Comparison of ENCODE assay signal across 24 cellular contexts in the genomic region with DNA sequence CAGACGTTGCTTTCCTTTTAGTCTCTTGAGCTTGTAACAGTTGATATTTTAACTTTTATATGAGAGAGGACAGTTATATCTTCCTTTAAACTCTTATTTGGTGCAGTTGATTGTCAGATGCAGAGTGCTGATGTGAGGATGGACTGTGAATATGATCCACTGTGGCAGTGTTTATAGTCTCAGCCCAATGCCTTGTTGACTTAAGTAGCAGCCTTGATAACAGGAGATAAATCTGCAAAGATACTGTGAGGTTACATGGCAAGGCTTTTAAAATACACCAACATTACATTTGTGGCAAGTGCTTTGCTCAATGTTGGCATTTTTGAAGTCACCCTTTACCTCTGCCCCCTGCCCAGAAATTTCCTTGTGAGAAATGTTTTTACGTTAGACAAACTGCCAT.
"Had no signal": no experiment of that assay in that cellular context is flagged by ENCODE, and none has a peak within 500 bp of the region (broad histone marks: within the 10 kb centered on the region; RNA-seq: fewer than 3 reads in every experiment).

No MANE protein-coding gene starts in this region.

- H3K27me3 ChIP-seq: adrenal gland, body of pancreas, gastroesophageal sphincter, neutrophil, ovary, sigmoid colon, suprapubic skin, tibial artery had no signal

- ATAC-seq: body of pancreas, gastroesophageal sphincter, left cardiac atrium had no signal

- H3K4me3 ChIP-seq: adrenal gland, body of pancreas, coronary artery, gastroesophageal sphincter, ovary, sigmoid colon, suprapubic skin, tibial artery had no signal

- H3K9me3 Mint-ChIP-seq: activated B cell treated with CpG ODN at 0.5 μM for 24 hours; activated naive CD4-positive, alpha-beta T cell treated with anti-CD3 and anti-CD28 coated beads for 36 hours; activated naive CD8-positive, alpha-beta T cell treated with anti-CD3 and anti-CD28 coated beads for 36 hours; effector memory CD8-positive, alpha-beta T cell; nephron had no signal

- H3K4me3 Mint-ChIP-seq: activated B cell treated with CpG ODN at 0.5 μM for 24 hours; activated CD8-positive, alpha-beta T cell treated with anti-CD3 and anti-CD28 coated beads, Interleukin-2, amount 10 ng/mL, durations not matched to agents 7 days and 5 days; activated naive CD4-positive, alpha-beta T cell treated with anti-CD3 and anti-CD28 coated beads for 36 hours; activated naive CD8-positive, alpha-beta T cell treated with anti-CD3 and anti-CD28 coated beads for 36 hours; nephron had no signal

- H3K36me3 ChIP-seq: adrenal gland, gastroesophageal sphincter, neutrophil, ovary, sigmoid colon, suprapubic skin, tibial artery had no signal

- H3K27ac ChIP-seq: adrenal gland, body of pancreas, coronary artery, gastroesophageal sphincter, neutrophil, ovary, sigmoid colon, suprapubic skin, tibial artery had no signal

- DNase-seq: activated B cell treated with CpG ODN at 0.5 μM for 24 hours; activated CD8-positive, alpha-beta T cell treated with anti-CD3 and anti-CD28 coated beads, Interleukin-2, amount 10 ng/mL, durations not matched to agents 7 days and 5 days; activated effector memory CD4-positive, alpha-beta T cell treated with anti-CD3 and anti-CD28 coated beads, Interleukin-2, amount 50 U/mL, for 16 hours; activated naive CD4-positive, alpha-beta T cell treated with anti-CD3 and anti-CD28 coated beads for 36 hours; activated naive CD8-positive, alpha-beta T cell treated with anti-CD3 and anti-CD28 coated beads for 36 hours; adrenal gland; aorta; body of pancreas; effector memory CD8-positive, alpha-beta T cell; hippocampal formation; left cardiac atrium; mammary epithelial cell; ovary; sigmoid colon; small intestine; stimulated activated CD4-positive, alpha-beta T cell treated with anti-CD3 and anti-CD28 coated beads, Interleukin-4, amount 100 ng/mL, for 24 hours; stimulated activated naive CD4-positive, alpha-beta T cell; tibial artery had no signal

- H3K9me3 ChIP-seq: adrenal gland, body of pancreas, gastroesophageal sphincter, neutrophil, ovary, sigmoid colon, suprapubic skin, tibial artery had no signal

- H3K36me3 Mint-ChIP-seq: activated naive CD8-positive, alpha-beta T cell treated with anti-CD3 and anti-CD28 coated beads for 36 hours had no signal

- H3K27ac Mint-ChIP-seq: activated B cell treated with CpG ODN at 0.5 μM for 24 hours; activated CD8-positive, alpha-beta T cell treated with anti-CD3 and anti-CD28 coated beads, Interleukin-2, amount 10 ng/mL, durations not matched to agents 7 days and 5 days; activated naive CD4-positive, alpha-beta T cell treated with anti-CD3 and anti-CD28 coated beads for 36 hours; activated naive CD8-positive, alpha-beta T cell treated with anti-CD3 and anti-CD28 coated beads for 36 hours; nephron; progenitor cell of endocrine pancreas had no signal

- H3K27me3 Mint-ChIP-seq: activated B cell treated with CpG ODN at 0.5 μM for 24 hours, progenitor cell of endocrine pancreas had no signal
